In genomic region chr22:46057206-46057605, GRCh38 we compare ENCODE assay signal across 1 cellular context.
TF ChIP-seq lines count a peak whose summit lies in the region.

No MANE protein-coding gene starts in this region.

TF ChIP-seq in GM12878, 131 proteins besides CTCF, POLR2A, EP300 and RAD21 (continued from another document):
- no peak for TF ChIP-seq USF1 (IDR thresholded peaks at IDR 0.05; ENCODE audit: borderline replicate concordance, extremely low read length, insufficient read depth, low read depth, low read length)
